ENCODE assay signal across 8 cellular contexts in the genomic region with DNA sequence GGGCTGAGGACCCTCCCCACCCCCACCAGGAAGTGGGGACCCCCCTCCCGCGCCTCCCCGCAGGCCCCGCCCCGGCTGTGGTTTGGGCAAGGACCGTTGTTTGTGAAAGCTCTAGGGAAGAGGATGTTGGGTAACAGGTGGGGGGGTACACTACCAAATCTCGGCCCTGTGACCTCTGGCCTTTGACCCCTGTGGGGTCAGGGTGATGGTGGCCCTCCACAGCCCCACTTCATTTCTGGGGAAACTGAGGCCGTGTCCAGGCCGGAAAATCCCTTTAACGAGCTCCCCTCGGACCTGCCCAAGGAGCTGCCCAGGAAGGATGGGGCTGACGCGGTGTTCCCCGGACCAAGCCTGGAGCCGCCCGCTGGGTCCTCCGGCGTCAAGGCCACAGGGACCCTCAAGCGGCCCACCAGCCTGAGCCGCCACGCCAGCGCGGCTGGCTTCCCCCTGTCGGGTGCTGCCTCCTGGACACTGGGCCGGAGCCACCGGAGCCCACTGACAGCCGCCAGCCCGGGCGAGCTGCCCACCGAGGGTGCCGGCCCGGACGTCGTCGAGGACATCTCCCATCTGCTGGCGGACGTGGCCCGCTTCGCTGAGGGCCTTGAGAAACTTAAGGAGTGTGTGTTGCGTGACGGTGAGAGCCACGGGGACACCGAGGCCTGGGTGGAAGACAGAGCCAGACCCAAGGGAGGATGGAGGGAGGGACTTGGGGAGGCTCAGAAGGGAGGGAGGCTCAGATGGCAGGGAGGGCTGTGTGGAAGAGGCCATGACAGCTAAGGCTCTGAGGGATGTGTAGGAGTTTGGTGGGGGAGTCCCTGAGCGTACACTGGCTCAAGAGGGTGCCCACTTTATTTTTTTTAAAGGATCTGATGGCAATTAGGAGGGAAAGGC. TPM values are rescaled to one million over a fixed set of nuclear protein-coding genes. Genes with fewer than 3 reads are reported as not detected.
DNase-seq lines count a peak whose midpoint lies in the region; ATAC-seq and TF ChIP-seq lines count a peak whose summit lies in the region.

No MANE protein-coding gene starts in this region.

- H3T11ph ChIP-seq in H9 (ENCODE audit: low read length): no peak overlapping the region

- no peak overlapping the region for H3K4me2 ChIP-seq in H9 (ENCODE audit: insufficient read depth, insufficient read length, low read length)

- intact Hi-C loops in activated B cell treated with CpG ODN at 0.5 μM for 24 hours (cut with micrococcal nuclease): loop anchor here (1.0 to 5.0 kb wide), 4 partner anchors 14 to 124 kb away; a partner anchor contains a TSS

- ATAC-seq in activated B cell treated with CpG ODN at 0.5 μM for 24 hours (ENCODE audit: low read depth): peak; percentile 3
- no peak for ATAC-seq in stimulated activated effector memory CD8-positive, alpha-beta T cell treated with anti-CD3 and anti-CD28 coated beads, Interleukin-12 subunit alpha, Interleukin-12 subunit beta, amount 100 ng/mL, for 72 hours
- no peak for ATAC-seq in HG03025 (IDR thresholded peaks at IDR 0.05; ENCODE audit: low FRiP score, unreplicated experiment)
- ATAC-seq in HG03139 (IDR thresholded peaks at IDR 0.05; ENCODE audit: unreplicated experiment): no peak
- no peak for ATAC-seq in GM18498 (IDR thresholded peaks at IDR 0.05; ENCODE audit: unreplicated experiment)

- H2AK5ac ChIP-seq in H9 (ENCODE audit: insufficient read length, low read length): no peak overlapping the region

- WGBS in H9 (ENCODE audit: extremely low coverage, insufficient read length, low lambda C conversion rate): no CpG with 5 or more reads among the region's 44 CpGs

- H3K4me1 ChIP-seq in H9 (ENCODE audit: insufficient read depth, low read length): peaks cover 5% of the 10 kb centered on the region; the same call in 1 of the 2 replicates

- H2BK120ac ChIP-seq in H9 (ENCODE audit: low read depth, low read length, poor library complexity, severe bottlenecking): no peak overlapping the region

- H3K14ac ChIP-seq in H9 (ENCODE audit: insufficient read depth, low read length): no peak overlapping the region

- no peak overlapping the region for H3K4ac ChIP-seq in H9 (ENCODE audit: low read depth, low read length)

- no peak overlapping the region for H2BK12ac ChIP-seq in H9 (ENCODE audit: insufficient read length, low read depth, low read length)

- CTCF ChIA-PET in activated B cell treated with CpG ODN at 0.5 μM for 24 hours (lab: Charles Lee): interaction anchor here (1.4 to 1.9 kb wide), 3 partner anchors 10 to 63 kb away, joined by 3 to 6 read pairs (median 5); a partner anchor contains a TSS

- H4K91ac ChIP-seq in H9 (ENCODE audit: insufficient read length, low read depth, low read length): no peak overlapping the region

- no peak overlapping the region for H2AFZ ChIP-seq in H9 (ENCODE audit: low read length)

- H3K4me1 Mint-ChIP-seq in H9 (peaks cover 15 to 29% of the 10 kb centered on the region in 2 experiments), activated B cell treated with CpG ODN at 0.5 μM for 24 hours (peaks cover 58% of the 10 kb centered on the region), endothelial cell (ENCODE audit: unreplicated experiment) (peaks cover 10% of the 10 kb centered on the region)
- peaks cover 60% of the 10 kb centered on the region for H3K4me1 Mint-ChIP-seq in stimulated activated effector memory CD8-positive, alpha-beta T cell treated with anti-CD3 and anti-CD28 coated beads, Interleukin-12 subunit alpha, Interleukin-12 subunit beta, amount 100 ng/mL, for 72 hours

- H3K18ac ChIP-seq in H9 (ENCODE audit: insufficient read length, low read depth, low read length): no peak overlapping the region

- no peak overlapping the region for H2BK5ac ChIP-seq in H9 (ENCODE audit: insufficient read length, low read length)

- H3K79me2 ChIP-seq in H9 (ENCODE audit: insufficient read depth, low read length): no peaks in the 10 kb centered on the region

- no peak overlapping the region for H4K5ac ChIP-seq in H9 (ENCODE audit: insufficient read length, low read depth, low read length)

- peaks cover 0 to 11% (median 3%) of the 10 kb centered on the region in 3 experiments; a peak in 4 of 7 replicates for H3K36me3 Mint-ChIP-seq in H9 (ENCODE audit: insufficient read depth in 1 of 3, low read depth in 3 of 3)
- peaks cover 35% of the 10 kb centered on the region for H3K36me3 Mint-ChIP-seq in activated B cell treated with CpG ODN at 0.5 μM for 24 hours (ENCODE audit: low read depth)
- H3K36me3 Mint-ChIP-seq in endothelial cell (ENCODE audit: low read depth, unreplicated experiment): no peaks in the 10 kb centered on the region
- peaks cover 56% of the 10 kb centered on the region for H3K36me3 Mint-ChIP-seq in stimulated activated effector memory CD8-positive, alpha-beta T cell treated with anti-CD3 and anti-CD28 coated beads, Interleukin-12 subunit alpha, Interleukin-12 subunit beta, amount 100 ng/mL, for 72 hours

- no peak overlapping the region for H3K27ac ChIP-seq in H9 (ENCODE audit: insufficient read length, low read depth, low read length)

- no peaks in the 10 kb centered on the region for H3K9me3 ChIP-seq in H9 (ENCODE audit: control insufficient read depth, low read depth, low read length)

- TF ChIP-seq CTCF in H9 (conservative IDR thresholded peaks at IDR 0.05): no peak
- TF ChIP-seq CTCF in activated B cell treated with CpG ODN at 0.5 μM for 24 hours (IDR thresholded peaks at IDR 0.05): no peak
- no peak for TF ChIP-seq CTCF in endothelial cell (IDR thresholded peaks at IDR 0.05; ENCODE audit: unreplicated experiment)

- H3K4me3 Mint-ChIP-seq in H9 (peak overlapping the region; percentile 21 to 56; a peak in 3 of 5 replicates), activated B cell treated with CpG ODN at 0.5 μM for 24 hours (peak overlapping the region; percentile 93), endothelial cell (ENCODE audit: unreplicated experiment) (peak overlapping the region; percentile 27)
- peak overlapping the region; percentile 92 for H3K4me3 Mint-ChIP-seq in stimulated activated effector memory CD8-positive, alpha-beta T cell treated with anti-CD3 and anti-CD28 coated beads, Interleukin-12 subunit alpha, Interleukin-12 subunit beta, amount 100 ng/mL, for 72 hours

- H3K9ac ChIP-seq in H9 (ENCODE audit: extremely low read depth, insufficient read length, low read length): no peak overlapping the region

- peaks cover 22% of the 10 kb centered on the region for H3K23me2 ChIP-seq in H9 (ENCODE audit: insufficient read length, low read depth, low read length, poor library complexity, severe bottlenecking)

- DNase-seq in H9 (no peak), activated B cell treated with CpG ODN at 0.5 μM for 24 hours (no peak), endothelial cell (ENCODE audit: low spot score) (no peak), A172 (ENCODE audit: low spot score) (no peak)
- DNase-seq in stimulated activated effector memory CD8-positive, alpha-beta T cell treated with anti-CD3 and anti-CD28 coated beads, Interleukin-12 subunit alpha, Interleukin-12 subunit beta, amount 100 ng/mL, for 72 hours (ENCODE audit: low spot score in 2 of 2): no peak

- H2BK15ac ChIP-seq in H9 (ENCODE audit: low read depth, low read length): no peak overlapping the region

- H3K27me3 ChIP-seq in H9 (ENCODE audit: insufficient read depth, low read length): no peaks in the 10 kb centered on the region; the same call in 1 of the 2 replicates

- H3K27me3 Mint-ChIP-seq in H9 (ENCODE audit: low read depth) (peaks cover 52% of the 10 kb centered on the region), activated B cell treated with CpG ODN at 0.5 μM for 24 hours (no peaks in the 10 kb centered on the region), endothelial cell (ENCODE audit: unreplicated experiment) (peaks cover 29% of the 10 kb centered on the region)

- no peak overlapping the region for H2BK20ac ChIP-seq in H9 (ENCODE audit: low read depth, low read length, poor library complexity, severe bottlenecking)

- no peak overlapping the region; a peak in 1 of 7 replicates for H3K27ac Mint-ChIP-seq in H9
- H3K27ac Mint-ChIP-seq in activated B cell treated with CpG ODN at 0.5 μM for 24 hours: peak overlapping the region; percentile 92
- no peak overlapping the region for H3K27ac Mint-ChIP-seq in endothelial cell (ENCODE audit: unreplicated experiment)
- H3K27ac Mint-ChIP-seq in stimulated activated effector memory CD8-positive, alpha-beta T cell treated with anti-CD3 and anti-CD28 coated beads, Interleukin-12 subunit alpha, Interleukin-12 subunit beta, amount 100 ng/mL, for 72 hours: peak overlapping the region; percentile 92

- POLR2A ChIA-PET in activated B cell treated with CpG ODN at 0.5 μM for 24 hours (lab: Charles Lee): interaction anchor here (0.6 to 5.3 kb wide), 18 partner anchors 8 to 298 kb away, joined by 3 to 140 read pairs (median 15); a partner anchor contains a TSS

- no peak overlapping the region for H3K23ac ChIP-seq in H9 (ENCODE audit: insufficient read length, low read depth, low read length)

- H3K9me3 Mint-ChIP-seq in H9 (no peaks in the 10 kb centered on the region), activated B cell treated with CpG ODN at 0.5 μM for 24 hours (no peaks in the 10 kb centered on the region), endothelial cell (ENCODE audit: unreplicated experiment) (no peaks in the 10 kb centered on the region)
- no peaks in the 10 kb centered on the region for H3K9me3 Mint-ChIP-seq in stimulated activated effector memory CD8-positive, alpha-beta T cell treated with anti-CD3 and anti-CD28 coated beads, Interleukin-12 subunit alpha, Interleukin-12 subunit beta, amount 100 ng/mL, for 72 hours

- no peaks in the 10 kb centered on the region for H3K79me1 ChIP-seq in H9 (ENCODE audit: insufficient read depth, low read depth, low read length, poor library complexity, severe bottlenecking)

- H3K56ac ChIP-seq in H9 (ENCODE audit: insufficient read length, low read depth, low read length): no peak overlapping the region

- no peak overlapping the region for H4K8ac ChIP-seq in H9 (replicated peaks; ENCODE audit: insufficient read length, low read depth, low read length)

- no peaks in the 10 kb centered on the region for H4K20me1 ChIP-seq in H9 (ENCODE audit: control insufficient read depth, insufficient read depth, insufficient read length)

RNA-seq across cellular contexts. Expression of a gene that starts 1.4 kb away (rescaled TPM):
- 35.0 and 39.8 TPM in 2 replicates for total RNA-seq in H9 (2021)
- 266 and 312 TPM in 2 replicates for total RNA-seq in activated B cell treated with CpG ODN at 0.5 μM for 24 hours
- 2.4 TPM for total RNA-seq in endothelial cell (ENCODE audit: unreplicated experiment)
- 3.1 and 4.9 TPM in 2 replicates for total RNA-seq in A172 (2014; rRNA removed; shearing (Covaris generic))

RNA-seq across cellular contexts. Expression of a gene that starts 26.8 kb away (rescaled TPM):
- 261 and 272 TPM in 2 replicates for total RNA-seq in H9 (2021)
- total RNA-seq in activated B cell treated with CpG ODN at 0.5 μM for 24 hours: 173 and 184 TPM in 2 replicates
- 166 TPM for total RNA-seq in endothelial cell (ENCODE audit: unreplicated experiment)
- 265 and 318 TPM in 2 replicates for total RNA-seq in A172 (2014; rRNA removed; shearing (Covaris generic))

RNA-seq across cellular contexts. Expression of a gene that starts 28.4 kb away (rescaled TPM):
- total RNA-seq in H9 (2021) (28.3 and 34.6 TPM in 2 replicates), activated B cell treated with CpG ODN at 0.5 μM for 24 hours (164 and 188 TPM in 2 replicates), endothelial cell (ENCODE audit: unreplicated experiment) (16.3 TPM)
- 5.1 and 8.6 TPM in 2 replicates for total RNA-seq in A172 (2014; rRNA removed; shearing (Covaris generic))

RNA-seq across cellular contexts. Expression of a gene that starts 35.4 kb away (rescaled TPM):
- 355 and 363 TPM in 2 replicates for total RNA-seq in H9 (2021)
- 213 and 218 TPM in 2 replicates for total RNA-seq in activated B cell treated with CpG ODN at 0.5 μM for 24 hours
- total RNA-seq in endothelial cell (ENCODE audit: unreplicated experiment): 330 TPM
- total RNA-seq in A172 (2014; rRNA removed; shearing (Covaris generic)): 323 and 353 TPM in 2 replicates

RNA-seq across cellular contexts. Expression of a gene that starts 41.9 kb away (rescaled TPM):
- total RNA-seq in H9 (2021) (524 and 529 TPM in 2 replicates), activated B cell treated with CpG ODN at 0.5 μM for 24 hours (352 and 371 TPM in 2 replicates), endothelial cell (ENCODE audit: unreplicated experiment) (456 TPM)
- total RNA-seq in A172 (2014; rRNA removed; shearing (Covaris generic)): 219 and 243 TPM in 2 replicates

Comparison
In these comparisons a context has a peak if more than half of its experiments do, and no peak if none do; other contexts are left out.
1. H3K27ac Mint-ChIP-seq: peak in activated B cell treated with CpG ODN at 0.5 μM for 24 hours (single experiment) and stimulated activated effector memory CD8-positive, alpha-beta T cell treated with anti-CD3 and anti-CD28 coated beads, Interleukin-12 subunit alpha, Interleukin-12 subunit beta, amount 100 ng/mL, for 72 hours (single experiment); none in H9 (0 of 3) and endothelial cell (single experiment).
2. H3K4me3 Mint-ChIP-seq: peak in every context shown above with its lines; median percentile 93 in activated B cell treated with CpG ODN at 0.5 μM for 24 hours; 92 in stimulated activated effector memory CD8-positive, alpha-beta T cell treated with anti-CD3 and anti-CD28 coated beads, Interleukin-12 subunit alpha, Interleukin-12 subunit beta, amount 100 ng/mL, for 72 hours; 38 in H9; 27 in endothelial cell.